14 cellular contexts compared by ENCODE assay signal in genomic region chr2:97761192-97761591, GRCh38. TPM values are rescaled to one million over a fixed set of nuclear protein-coding genes. Genes with fewer than 3 reads are reported as not detected.
DNase-seq lines count a peak whose midpoint lies in the region; ATAC-seq, FAIRE-seq and TF ChIP-seq lines count a peak whose summit lies in the region.
"Had no signal": no experiment of that assay in that cellular context is flagged by ENCODE, and none has a peak within 500 bp of the region (broad histone marks: within the 10 kb centered on the region; RNA-seq: fewer than 3 reads in every experiment).

No MANE protein-coding gene starts in this region.

- H3K9me3 Mint-ChIP-seq in natural killer cell treated with Interleukin-12 subunit alpha and Interleukin-12 subunit beta and Interleukin-15 and Interleukin-18, amount 100 ng/mL, for 72 hours = no peaks in the 10 kb centered on the region

- no peak for TF ChIP-seq CTCF in stomach (IDR thresholded peaks at IDR 0.05)

- no peak for TF ChIP-seq POLR2A in stomach (IDR thresholded peaks at IDR 0.05)

- no peak overlapping the region for H3K4me3 ChIP-seq in stomach
- H3K4me3 ChIP-seq: SJSA1 had no signal

- DNase-seq in left cardiac atrium (no peak), Right ventricle myocardium superior (no peak), activated gamma-delta T cell treated with Interleukin-2 at 50 U/mL for 16 hours (peak; percentile 57), stomach (peak; percentile 45), hypothalamus (lab: John Stamatoyannopoulos, UW) (no peak), urothelium cell line (ENCODE audit: low spot score) (no peak), NCI-H524 treated with DMSO at 0.1 percent for 48 hours (lab: John Stamatoyannopoulos, UW) (no peak)
- DNase-seq in natural killer cell treated with Interleukin-12 subunit alpha and Interleukin-12 subunit beta and Interleukin-15 and Interleukin-18, amount 100 ng/mL, for 72 hours (ENCODE audit: low spot score) = peak; percentile 84
- DNase-seq: 8988T, amniotic stem cell, Karpas-422 had no signal

- H3K4me1 ChIP-seq in stomach = peaks cover 20 to 42% (median 31%) of the 10 kb centered on the region in 4 donors
- H3K4me1 ChIP-seq: SJSA1 had no signal

- peak overlapping the region; percentile 71 for H3K4me3 Mint-ChIP-seq in natural killer cell treated with Interleukin-12 subunit alpha and Interleukin-12 subunit beta and Interleukin-15 and Interleukin-18, amount 100 ng/mL, for 72 hours

- peak; percentile 11 to 16 for ATAC-seq in left cardiac atrium
- no peak for ATAC-seq in Right ventricle myocardium superior (ENCODE audit: poor library complexity)
- peak; percentile 86 to 89 for ATAC-seq in natural killer cell treated with Interleukin-12 subunit alpha and Interleukin-12 subunit beta and Interleukin-15 and Interleukin-18, amount 100 ng/mL, for 72 hours

- H3K9me3 ChIP-seq in stomach = no peaks in the 10 kb centered on the region
- H3K9me3 ChIP-seq: SJSA1 had no signal

- no peaks in the 10 kb centered on the region for H3K27me3 Mint-ChIP-seq in natural killer cell treated with Interleukin-12 subunit alpha and Interleukin-12 subunit beta and Interleukin-15 and Interleukin-18, amount 100 ng/mL, for 72 hours

- peak overlapping the region; percentile 79 to 82 (median 79) for H3K27ac ChIP-seq in stomach
- H3K27ac ChIP-seq: SJSA1 had no signal

- peaks cover 60 to 100% (median 99%) of the 10 kb centered on the region in 4 donors for H3K36me3 ChIP-seq in stomach

- H3K36me3 Mint-ChIP-seq in natural killer cell treated with Interleukin-12 subunit alpha and Interleukin-12 subunit beta and Interleukin-15 and Interleukin-18, amount 100 ng/mL, for 72 hours = peaks cover 6% of the 10 kb centered on the region

- intact Hi-C loops in left cardiac atrium (cut with DNase I) (no loop called here), Right ventricle myocardium superior (cut with DNase I) (no loop called here), stomach (cut with DNase I; ENCODE audit: low total_unique reads) (no loop called here)

- WGBS in stomach, 5 donors = 55 to 76% (median 63%) methylated on average over 3 to 23 of the region's 23 CpGs

- H3K27ac Mint-ChIP-seq in natural killer cell treated with Interleukin-12 subunit alpha and Interleukin-12 subunit beta and Interleukin-15 and Interleukin-18, amount 100 ng/mL, for 72 hours = peak overlapping the region; percentile 79 to 80

- TF ChIP-seq EP300 in stomach (IDR thresholded peaks at IDR 0.05) = no peak

- H3K27me3 ChIP-seq in stomach = no peaks in the 10 kb centered on the region
- H3K27me3 ChIP-seq: SJSA1 had no signal

- peaks cover 37 to 39% of the 10 kb centered on the region in 2 donors for H3K4me1 Mint-ChIP-seq in natural killer cell treated with Interleukin-12 subunit alpha and Interleukin-12 subunit beta and Interleukin-15 and Interleukin-18, amount 100 ng/mL, for 72 hours (ENCODE audit: low read depth in 2 of 2)

- no peak for FAIRE-seq in urothelium cell line (lab: Jason Lieb, UNC)
- FAIRE-seq: endometrium had no signal

RNA-seq across cellular contexts. Expression of gene ZAP70, which starts 47.8 kb away (rescaled TPM):
- total RNA-seq in left cardiac atrium (1 to 10 TPM; 1.6 to 2.6 TPM), Right ventricle myocardium superior (0.70 TPM), stomach (10 to 100 TPM in 3 of 5 donors, 1 to 10 TPM in 2; 3.3 to 78.2 (median 19.2) TPM)
- total RNA-seq in natural killer cell treated with Interleukin-12 subunit alpha and Interleukin-12 subunit beta and Interleukin-15 and Interleukin-18, amount 100 ng/mL, for 72 hours = 100 to 1,000 TPM in 1 of 2 donors, 10 to 100 TPM in 1; 97.4 to 191 TPM
- 1 to 10 TPM; 1.1 to 2.8 (median 2.1) TPM for polyA plus RNA-seq in stomach
- total RNA-seq: NCI-H460, SJSA1 had no signal

Comparison
In these comparisons a context has a peak if more than half of its experiments do, and no peak if none do; other contexts are left out.
1. DNase-seq: peak in activated gamma-delta T cell treated with Interleukin-2 at 50 U/mL for 16 hours (single experiment), natural killer cell treated with Interleukin-12 subunit alpha and Interleukin-12 subunit beta and Interleukin-15 and Interleukin-18, amount 100 ng/mL, for 72 hours (single experiment) and stomach (single experiment); none in left cardiac atrium (single experiment), Right ventricle myocardium superior (single experiment), hypothalamus (0 of 51), urothelium cell line (single experiment) and NCI-H524 treated with DMSO at 0.1 percent for 48 hours (single experiment).